In genomic region chr1:66335859-66336640, GRCh38 we compare ENCODE assay signal across 8 cellular contexts.
DNase-seq lines count a peak whose midpoint lies in the region; ATAC-seq lines count a peak whose summit lies in the region.

No MANE protein-coding gene starts in this region.

- peak; percentile 84 for ATAC-seq in GM18861 (IDR thresholded peaks at IDR 0.05; ENCODE audit: unreplicated experiment)
- ATAC-seq in HG02973 (IDR thresholded peaks at IDR 0.05; ENCODE audit: unreplicated experiment), result peak; percentile 83

- H3K9me3 Mint-ChIP-seq in activated naive CD8-positive, alpha-beta T cell treated with anti-CD3 and anti-CD28 coated beads for 36 hours, result no peaks in the 10 kb centered on the region

- H3K27ac Mint-ChIP-seq in activated naive CD8-positive, alpha-beta T cell treated with anti-CD3 and anti-CD28 coated beads for 36 hours, result peak overlapping the region; percentile 94

- H3K36me3 Mint-ChIP-seq in activated naive CD8-positive, alpha-beta T cell treated with anti-CD3 and anti-CD28 coated beads for 36 hours, result peaks cover 65% of the 10 kb centered on the region

- H3K27me3 Mint-ChIP-seq in activated naive CD8-positive, alpha-beta T cell treated with anti-CD3 and anti-CD28 coated beads for 36 hours, result no peaks in the 10 kb centered on the region

- H3K4me1 Mint-ChIP-seq in activated naive CD8-positive, alpha-beta T cell treated with anti-CD3 and anti-CD28 coated beads for 36 hours, result peaks cover 48% of the 10 kb centered on the region

- DNase-seq in SIG-M5 treated with dmso at 0.1 percent for 504 hours (lab: John Stamatoyannopoulos, UW; ENCODE audit: unreplicated experiment) (peak; percentile 97), iris pigment epithelial cell (ENCODE audit: low read depth) (peak; percentile 71), NCI-H774 (lab: John Stamatoyannopoulos, UW) (no peak), A172 (ENCODE audit: low spot score) (no peak)
- peak; percentile 75 for DNase-seq in activated naive CD8-positive, alpha-beta T cell treated with anti-CD3 and anti-CD28 coated beads for 36 hours
- DNase-seq in stimulated activated CD4-positive, alpha-beta T cell treated with anti-CD3 and anti-CD28 coated beads, Interleukin-4, amount 100 ng/mL, for 48 hours (ENCODE audit: low read depth in 2 of 2), result peak; percentile 40 to 57

- peak overlapping the region; percentile 99 for H3K4me3 Mint-ChIP-seq in activated naive CD8-positive, alpha-beta T cell treated with anti-CD3 and anti-CD28 coated beads for 36 hours

Comparison
In these comparisons a context has a peak if more than half of its experiments do, and no peak if none do; other contexts are left out.
1. DNase-seq: peak in SIG-M5 treated with dmso at 0.1 percent for 504 hours (single experiment), activated naive CD8-positive, alpha-beta T cell treated with anti-CD3 and anti-CD28 coated beads for 36 hours (single experiment), iris pigment epithelial cell (single experiment) and stimulated activated CD4-positive, alpha-beta T cell treated with anti-CD3 and anti-CD28 coated beads, Interleukin-4, amount 100 ng/mL, for 48 hours (2 of 2); none in NCI-H774 (single experiment) and A172 (single experiment).